1 cellular context compared by ENCODE assay signal in genomic region chr5:95759005-95759404, GRCh38.
A peak's percentile ranks its signal among the peaks of the same experiment; 100 is the strongest.
TF ChIP-seq lines count a peak whose summit lies in the region.

No MANE protein-coding gene starts in this region.

TF ChIP-seq in HepG2, 621 proteins besides CTCF, POLR2A, EP300 and RAD21 (continued from another document):
- peak; percentile 36; the same call in 1 of the 2 replicates for TF ChIP-seq ARID4A (CRISPR knock-in tag; IDR thresholded peaks at IDR 0.05; ENCODE audit: borderline replicate concordance)
- TF ChIP-seq CBX2 (IDR thresholded peaks at IDR 0.05; ENCODE audit: low read depth, low read length), result no peak
- TF ChIP-seq CBX2 (CRISPR knock-in tag; IDR thresholded peaks at IDR 0.05; ENCODE audit: low read depth), result no peak
- TF ChIP-seq NR2F1 (CRISPR knock-in tag; IDR thresholded peaks at IDR 0.05), result peak in 1 of 2 experiments; percentile 43; a peak in 1 of 4 replicates
- TF ChIP-seq AGO2 (optimal IDR thresholded peaks at IDR 0.05; ENCODE audit: low read depth, low read length), result no peak
- TF ChIP-seq FOXK1 (CRISPR knock-in tag; IDR thresholded peaks at IDR 0.05; ENCODE audit: borderline replicate concordance, low read depth), result peak; percentile 42; the same call in 1 of the 2 replicates
- peak; percentile 36; the same call in 1 of the 2 replicates for TF ChIP-seq ETV5 (CRISPR knock-in tag; IDR thresholded peaks at IDR 0.05; ENCODE audit: borderline replicate concordance)
- TF ChIP-seq, protein P1, sequence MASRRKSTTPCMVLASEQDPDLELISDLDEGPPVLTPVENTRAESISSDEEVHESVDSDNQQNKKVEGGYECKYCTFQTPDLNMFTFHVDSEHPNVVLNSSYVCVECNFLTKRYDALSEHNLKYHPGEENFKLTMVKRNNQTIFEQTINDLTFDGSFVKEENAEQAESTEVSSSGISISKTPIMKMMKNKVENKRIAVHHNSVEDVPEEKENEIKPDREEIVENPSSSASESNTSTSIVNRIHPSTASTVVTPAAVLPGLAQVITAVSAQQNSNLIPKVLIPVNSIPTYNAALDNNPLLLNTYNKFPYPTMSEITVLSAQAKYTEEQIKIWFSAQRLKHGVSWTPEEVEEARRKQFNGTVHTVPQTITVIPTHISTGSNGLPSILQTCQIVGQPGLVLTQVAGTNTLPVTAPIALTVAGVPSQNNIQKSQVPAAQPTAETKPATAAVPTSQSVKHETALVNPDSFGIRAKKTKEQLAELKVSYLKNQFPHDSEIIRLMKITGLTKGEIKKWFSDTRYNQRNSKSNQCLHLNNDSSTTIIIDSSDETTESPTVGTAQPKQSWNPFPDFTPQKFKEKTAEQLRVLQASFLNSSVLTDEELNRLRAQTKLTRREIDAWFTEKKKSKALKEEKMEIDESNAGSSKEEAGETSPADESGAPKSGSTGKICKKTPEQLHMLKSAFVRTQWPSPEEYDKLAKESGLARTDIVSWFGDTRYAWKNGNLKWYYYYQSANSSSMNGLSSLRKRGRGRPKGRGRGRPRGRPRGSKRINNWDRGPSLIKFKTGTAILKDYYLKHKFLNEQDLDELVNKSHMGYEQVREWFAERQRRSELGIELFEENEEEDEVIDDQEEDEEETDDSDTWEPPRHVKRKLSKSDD (CRISPR knock-in tag; IDR thresholded peaks at IDR 0.05; ENCODE audit: low read depth), result 0 out of 2 replicates have a peak, but pooled peaks have one; percentile 35
- TF ChIP-seq, protein P2, sequence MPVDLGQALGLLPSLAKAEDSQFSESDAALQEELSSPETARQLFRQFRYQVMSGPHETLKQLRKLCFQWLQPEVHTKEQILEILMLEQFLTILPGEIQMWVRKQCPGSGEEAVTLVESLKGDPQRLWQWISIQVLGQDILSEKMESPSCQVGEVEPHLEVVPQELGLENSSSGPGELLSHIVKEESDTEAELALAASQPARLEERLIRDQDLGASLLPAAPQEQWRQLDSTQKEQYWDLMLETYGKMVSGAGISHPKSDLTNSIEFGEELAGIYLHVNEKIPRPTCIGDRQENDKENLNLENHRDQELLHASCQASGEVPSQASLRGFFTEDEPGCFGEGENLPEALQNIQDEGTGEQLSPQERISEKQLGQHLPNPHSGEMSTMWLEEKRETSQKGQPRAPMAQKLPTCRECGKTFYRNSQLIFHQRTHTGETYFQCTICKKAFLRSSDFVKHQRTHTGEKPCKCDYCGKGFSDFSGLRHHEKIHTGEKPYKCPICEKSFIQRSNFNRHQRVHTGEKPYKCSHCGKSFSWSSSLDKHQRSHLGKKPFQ (CRISPR knock-in tag; IDR thresholded peaks at IDR 0.05; ENCODE audit: insufficient replicate concordance), result no peak
- peak; percentile 49 for TF ChIP-seq FOXP4 (CRISPR knock-in tag; IDR thresholded peaks at IDR 0.05)
